In genomic region chr5:5887818-5888217, GRCh38 we compare ENCODE assay signal across 19 cellular contexts.
"Had no signal": no experiment of that assay in that cellular context is flagged by ENCODE, and none has a peak within 500 bp of the region (broad histone marks: within the 10 kb centered on the region; RNA-seq: fewer than 3 reads in every experiment).

No MANE protein-coding gene starts in this region.

- H3K27ac ChIP-seq: RWPE1 had no signal

- H3K4me3 Mint-ChIP-seq: T-cell had no signal

- H3K36me3 Mint-ChIP-seq: T-cell had no signal

- H3K4me1 Mint-ChIP-seq: T-cell had no signal

- H3K27ac Mint-ChIP-seq: T-cell had no signal

- H3K9me3 Mint-ChIP-seq: T-cell had no signal

- DNase-seq: KBM-7; MV-4-11; NCI-H1048; NCI-H1105; NCI-H1436 treated with DMSO at 0.1 percent for 48 hours; NCI-H1694 treated with DMSO at 0.1 percent for 48 hours; NCI-H1930; NCI-H2227 treated with DMSO at 0.1 percent for 48 hours; NCI-H446; NCI-H510A; NCI-H524 treated with DMSO at 0.1 percent for 48 hours; NCI-H69; NCI-H82; NK-92 treated with Interleukin-12 subunit alpha and Interleukin-12 subunit beta, amount 100 ng/mL, for 24 hours; PC-3; SHP77; SW 1271; T-cell had no signal
